ENCODE assay signal across 32 cellular contexts in genomic region chr11:76496174-76496573, GRCh38.
"Had no signal": no experiment of that assay in that cellular context is flagged by ENCODE, and none has a peak within 500 bp of the region (broad histone marks: within the 10 kb centered on the region; RNA-seq: fewer than 3 reads in every experiment).

No MANE protein-coding gene starts in this region.

- H3K27ac Mint-ChIP-seq: activated CD4-positive, alpha-beta T cell treated with anti-CD3 and anti-CD28 coated beads, Interleukin-2, amount 10 ng/mL, durations not matched to agents 7 days and 5 days; activated naive CD8-positive, alpha-beta T cell treated with anti-CD3 and anti-CD28 coated beads, Interleukin-2, amount 10 ng/mL, durations not matched to agents 7 days and 5 days; activated T-helper 2 cell treated with anti-CD3 and anti-CD28 coated beads, Interferon-gamma antibody, Interleukin-2, Interleukin-4, amounts not matched to agents 10 μg/mL and 5 μg/mL and 100 μg/mL, durations not matched to agents 14 hours and 24 hours and 36 hours; endodermal cell; mesothelial cell of epicardium; neural progenitor cell; stimulated activated memory B cell treated with anti-CD40 and anti-IgM and Interleukin-4, amounts not matched to agents 10 μg/mL and 1 μg/mL and 100 μg/mL, for 72 hours; stimulated activated naive CD8-positive, alpha-beta T cell treated with anti-CD3 and anti-CD28 coated beads, Interleukin-15, amount 100 ng/mL, for 72 hours had no signal

- H3K4me1 ChIP-seq: neural progenitor cell, right atrium auricular region, upper lobe of left lung, vagina had no signal

- H3K27ac ChIP-seq: neural progenitor cell, right atrium auricular region, upper lobe of left lung, vagina, WERI-Rb-1 had no signal

- DNase-seq: activated CD4-positive, alpha-beta T cell treated with anti-CD3 and anti-CD28 coated beads for 1 hour; activated CD4-positive, alpha-beta T cell treated with anti-CD3 and anti-CD28 coated beads, Interleukin-2, amount 10 ng/mL, durations not matched to agents 7 days and 5 days; activated naive CD4-positive, alpha-beta T cell treated with Interleukin-2 at 50 U/mL for 16 hours; activated naive CD8-positive, alpha-beta T cell treated with anti-CD3 and anti-CD28 coated beads, Interleukin-2, amount 10 ng/mL, durations not matched to agents 7 days and 5 days; activated T-cell treated with anti-CD3 and anti-CD28 coated beads for 4 hours; amniotic stem cell; caudate nucleus; endodermal cell; foreskin fibroblast; head of caudate nucleus; hippocampal formation; kidney; left colon; naive B cell; occipital lobe; stimulated activated CD4-positive, alpha-beta T cell treated with anti-CD3 and anti-CD28 coated beads, Interleukin-1b, Interleukin-23, amount 100 ng/mL, for 48 hours; stimulated activated CD4-positive, alpha-beta T cell treated with anti-CD3 and anti-CD28 coated beads, Interleukin-4, amount 100 ng/mL, for 4 hours; stimulated activated CD8-positive, alpha-beta memory T cell treated with anti-CD3 and anti-CD28 coated beads, Interleukin-4, amount 100 ng/mL, for 48 hours; stimulated activated naive CD8-positive, alpha-beta T cell treated with anti-CD3 and anti-CD28 coated beads, Interleukin-15, amount 100 ng/mL, for 72 hours; substantia nigra; T1000; upper lobe of left lung; WERI-Rb-1 had no signal

- H3K9me3 ChIP-seq: vagina had no signal

- ATAC-seq: esophagus mucosa; left colon; SK-N-SH treated with all-trans-retinoic acid at 6 μM for 48 hours; stimulated activated memory B cell treated with anti-CD40 and anti-IgM and Interleukin-4, amounts not matched to agents 10 μg/mL and 1 μg/mL and 100 μg/mL, for 72 hours; stimulated activated naive CD8-positive, alpha-beta T cell treated with anti-CD3 and anti-CD28 coated beads, Interleukin-15, amount 100 ng/mL, for 72 hours had no signal

- H3K27me3 Mint-ChIP-seq: activated CD4-positive, alpha-beta T cell treated with anti-CD3 and anti-CD28 coated beads, Interleukin-2, amount 10 ng/mL, durations not matched to agents 7 days and 5 days; activated naive CD8-positive, alpha-beta T cell treated with anti-CD3 and anti-CD28 coated beads, Interleukin-2, amount 10 ng/mL, durations not matched to agents 7 days and 5 days; naive B cell; stimulated activated memory B cell treated with anti-CD40 and anti-IgM and Interleukin-4, amounts not matched to agents 10 μg/mL and 1 μg/mL and 100 μg/mL, for 72 hours; stimulated activated naive CD8-positive, alpha-beta T cell treated with anti-CD3 and anti-CD28 coated beads, Interleukin-15, amount 100 ng/mL, for 72 hours had no signal

- H3K27me3 ChIP-seq: neural progenitor cell, right atrium auricular region, upper lobe of left lung, vagina had no signal

- H3K4me1 Mint-ChIP-seq: activated CD4-positive, alpha-beta T cell treated with anti-CD3 and anti-CD28 coated beads, Interleukin-2, amount 10 ng/mL, durations not matched to agents 7 days and 5 days; endodermal cell; mesothelial cell of epicardium; neural progenitor cell; stimulated activated memory B cell treated with anti-CD40 and anti-IgM and Interleukin-4, amounts not matched to agents 10 μg/mL and 1 μg/mL and 100 μg/mL, for 72 hours had no signal

- H3K4me3 ChIP-seq: neural progenitor cell, right atrium auricular region, smooth muscle cell, upper lobe of left lung, vagina had no signal

- H3K4me3 Mint-ChIP-seq: activated CD4-positive, alpha-beta T cell treated with anti-CD3 and anti-CD28 coated beads, Interleukin-2, amount 10 ng/mL, durations not matched to agents 7 days and 5 days; activated naive CD8-positive, alpha-beta T cell treated with anti-CD3 and anti-CD28 coated beads, Interleukin-2, amount 10 ng/mL, durations not matched to agents 7 days and 5 days; endodermal cell; mesothelial cell of epicardium; naive B cell; neural progenitor cell; stimulated activated memory B cell treated with anti-CD40 and anti-IgM and Interleukin-4, amounts not matched to agents 10 μg/mL and 1 μg/mL and 100 μg/mL, for 72 hours; stimulated activated naive CD8-positive, alpha-beta T cell treated with anti-CD3 and anti-CD28 coated beads, Interleukin-15, amount 100 ng/mL, for 72 hours had no signal
